Comparison of ENCODE assay signal across 9 cellular contexts in genomic region chr13:108915095-108915633, GRCh38.
A peak's percentile ranks its signal among the peaks of the same experiment; 100 is the strongest.
DNase-seq lines count a peak whose midpoint lies in the region; ATAC-seq, FAIRE-seq and TF ChIP-seq lines count a peak whose summit lies in the region.
"Had no signal": no experiment of that assay in that cellular context is flagged by ENCODE, and none has a peak within 500 bp of the region (broad histone marks: within the 10 kb centered on the region; RNA-seq: fewer than 3 reads in every experiment).

No MANE protein-coding gene starts in this region.

- CTCF ChIA-PET in IMR-90 (lab: Yijun Ruan, JAX) = interaction anchor here (0.5 to 1.9 kb wide), 9 partner anchors 9 to 1156 kb away, joined by 3 to 9 read pairs (median 4); no protein-coding TSS in a partner anchor

- peaks cover 8% of the 10 kb centered on the region for H3K27me3 Mint-ChIP-seq in activated T-helper 1 cell treated with anti-CD3 and anti-CD28 coated beads, Interleukin-12 subunit alpha, Interleukin-12 subunit beta, Interleukin-2, Interleukin-4 antibody, amounts not matched to agents 30 ng/mL and 10 ng/mL and 1 ng/mL, durations not matched to agents 14 hours and 24 hours and 36 hours (ENCODE audit: insufficient read depth)
- H3K27me3 Mint-ChIP-seq in immature natural killer cell (ENCODE audit: low read depth in 3 of 3) = peaks cover 0 to 4% (median 2%) of the 10 kb centered on the region in 3 donors

- H2BK120ac ChIP-seq in IMR-90 (ENCODE audit: low read depth, low read length) = peak overlapping the region; percentile 48; the same call in 1 of the 2 replicates

- peak; percentile 91 for FAIRE-seq in A204.1 (lab: Jason Lieb, UNC)

- no peak overlapping the region for H4K5ac ChIP-seq in IMR-90 (ENCODE audit: low read depth, low read length)

- no peak overlapping the region for H3K14ac ChIP-seq in IMR-90 (replicated peaks; ENCODE audit: low read depth, low read length)

- TF ChIP-seq RAD21 in IMR-90 (IDR thresholded peaks at IDR 0.05; ENCODE audit: low read length) = peak; percentile 66

- H4K20me1 ChIP-seq in IMR-90 (ENCODE audit: insufficient read depth, low read length) = no peaks in the 10 kb centered on the region

- H3K27ac ChIP-seq in IMR-90 (ENCODE audit: insufficient read depth, low read length) (no peak overlapping the region; the same call in 1 of the 2 replicates), suprapubic skin (peak overlapping the region; percentile 67)
- H3K27ac ChIP-seq: parathyroid adenoma had no signal

- H3K56ac ChIP-seq in IMR-90 (ENCODE audit: extremely low read depth, insufficient read depth, low read length) = no peak overlapping the region; the same call in 1 of the 2 replicates

- WGBS in IMR-90 (ENCODE audit: extremely low coverage in 2 of 2, insufficient read length in 1 of 2), 2 experiments = no CpG with 5 or more reads among the region's 7 CpGs
- WGBS in suprapubic skin = 30% methylated on average over 7 of the region's 7 CpGs

- peaks cover 11% of the 10 kb centered on the region for H3K27me3 ChIP-seq in IMR-90 (ENCODE audit: control insufficient read depth, insufficient read depth, low read length)
- H3K27me3 ChIP-seq in suprapubic skin = no peaks in the 10 kb centered on the region

- H3K79me1 ChIP-seq in IMR-90 (ENCODE audit: low read depth in 1 of 2, low read length in 2 of 2) = no peaks in the 10 kb centered on the region

- no peak overlapping the region for H3K4ac ChIP-seq in IMR-90 (ENCODE audit: low read depth, low read length)

- intact Hi-C loops in IMR-90 (cut with micrococcal nuclease) = loop anchor here (5.0 kb wide), 2 partner anchors 872 to 1192 kb away; partner anchors contain the start of gene IRS2
- intact Hi-C loops in activated T-helper 1 cell treated with anti-CD3 and anti-CD28 coated beads, Interleukin-12 subunit alpha, Interleukin-12 subunit beta, Interleukin-2, Interleukin-4 antibody, amounts not matched to agents 30 ng/mL and 10 ng/mL and 1 ng/mL, durations not matched to agents 14 hours and 24 hours and 36 hours (cut with micrococcal nuclease) = loop anchor here (1.0 to 10.0 kb wide), 8 partner anchors 18 to 1800 kb away; partner anchors contain the start of genes ABHD13, ING1, IRS2 and TNFSF13B

- no TSS peak for BruUV-seq in IMR-90 (replicated peaks; lab: Mats Ljungman, UMichigan)

- no peak overlapping the region for H2AK5ac ChIP-seq in IMR-90 (ENCODE audit: low read depth, low read length)

- H3K36me3 ChIP-seq in IMR-90 (ENCODE audit: control insufficient read depth, insufficient read depth, low read length) = no peaks in the 10 kb centered on the region
- H3K36me3 ChIP-seq in suprapubic skin = no peaks in the 10 kb centered on the region

- TF ChIP-seq POLR2A in IMR-90 (IDR thresholded peaks at IDR 0.05; ENCODE audit: low read depth, low read length) (no peak), suprapubic skin (IDR thresholded peaks at IDR 0.05) (no peak)

- ATAC-seq in IMR-90 (ENCODE audit: low read depth) (peak; percentile 64), HG03520 (IDR thresholded peaks at IDR 0.05; ENCODE audit: unreplicated experiment) (no peak)

- peak overlapping the region; percentile 67 for H3K4me2 ChIP-seq in IMR-90 (ENCODE audit: low read depth, low read length)

- peak overlapping the region; percentile 97 for H3K27ac Mint-ChIP-seq in activated T-helper 1 cell treated with anti-CD3 and anti-CD28 coated beads, Interleukin-12 subunit alpha, Interleukin-12 subunit beta, Interleukin-2, Interleukin-4 antibody, amounts not matched to agents 30 ng/mL and 10 ng/mL and 1 ng/mL, durations not matched to agents 14 hours and 24 hours and 36 hours
- no peak overlapping the region for H3K27ac Mint-ChIP-seq in immature natural killer cell

- no peak overlapping the region for H3K9ac ChIP-seq in IMR-90 (ENCODE audit: low read depth, low read length)
- H3K9ac ChIP-seq: parathyroid adenoma had no signal

- no peak overlapping the region for H2AK9ac ChIP-seq in IMR-90 (replicated peaks; ENCODE audit: low read depth, low read length, poor library complexity)

- dilution Hi-C loops in IMR-90 (cut with HindIII; ENCODE audit: low sequenced_read_pairs, unreplicated experiment) = no loop called here

- peaks cover 27% of the 10 kb centered on the region for H3K4me1 Mint-ChIP-seq in activated T-helper 1 cell treated with anti-CD3 and anti-CD28 coated beads, Interleukin-12 subunit alpha, Interleukin-12 subunit beta, Interleukin-2, Interleukin-4 antibody, amounts not matched to agents 30 ng/mL and 10 ng/mL and 1 ng/mL, durations not matched to agents 14 hours and 24 hours and 36 hours (ENCODE audit: low read depth)
- peaks cover 14 to 18% of the 10 kb centered on the region in 2 donors for H3K4me1 Mint-ChIP-seq in immature natural killer cell

- no peak overlapping the region for H2BK15ac ChIP-seq in IMR-90 (ENCODE audit: low read depth, low read length)

- no peak overlapping the region for H2AFZ ChIP-seq in IMR-90 (replicated peaks; ENCODE audit: low read length, poor library complexity)
- H2AFZ ChIP-seq: parathyroid adenoma had no signal

- no peaks in the 10 kb centered on the region for H3K36me3 Mint-ChIP-seq in activated T-helper 1 cell treated with anti-CD3 and anti-CD28 coated beads, Interleukin-12 subunit alpha, Interleukin-12 subunit beta, Interleukin-2, Interleukin-4 antibody, amounts not matched to agents 30 ng/mL and 10 ng/mL and 1 ng/mL, durations not matched to agents 14 hours and 24 hours and 36 hours (ENCODE audit: low read depth)
- no peaks in the 10 kb centered on the region for H3K36me3 Mint-ChIP-seq in immature natural killer cell

- H3K4me1 ChIP-seq in IMR-90 (ENCODE audit: control insufficient read depth, insufficient read depth, low read length) (peaks cover 13% of the 10 kb centered on the region), suprapubic skin (peaks cover 24% of the 10 kb centered on the region)
- H3K4me1 ChIP-seq: parathyroid adenoma had no signal

- H3K4me3 Mint-ChIP-seq in activated T-helper 1 cell treated with anti-CD3 and anti-CD28 coated beads, Interleukin-12 subunit alpha, Interleukin-12 subunit beta, Interleukin-2, Interleukin-4 antibody, amounts not matched to agents 30 ng/mL and 10 ng/mL and 1 ng/mL, durations not matched to agents 14 hours and 24 hours and 36 hours = peak overlapping the region; percentile 80
- peak overlapping the region; percentile 3 to 78 (median 61) for H3K4me3 Mint-ChIP-seq in immature natural killer cell

- no peak overlapping the region for H4K91ac ChIP-seq in IMR-90 (ENCODE audit: insufficient read depth, low read depth, low read length)

- H3K18ac ChIP-seq in IMR-90 (ENCODE audit: low read depth, low read length) = 0 out of 2 replicates have a peak overlapping the region, but pooled peaks have one; percentile 44

- no peak for TF ChIP-seq EP300 in suprapubic skin (IDR thresholded peaks at IDR 0.05)

- no peak overlapping the region for H4K8ac ChIP-seq in IMR-90 (ENCODE audit: low read depth in 2 of 2, low read length in 2 of 2)

- DNase-seq in GM03348 (ENCODE audit: low spot score) (peak; percentile 44), IMR-90 (peak; percentile 50), immature natural killer cell (no peak), suprapubic skin (ENCODE audit: low spot score in 2 of 2) (no peak)
- no peak for DNase-seq in activated T-helper 1 cell treated with anti-CD3 and anti-CD28 coated beads, Interleukin-12 subunit alpha, Interleukin-12 subunit beta, Interleukin-2, Interleukin-4 antibody, amounts not matched to agents 30 ng/mL and 10 ng/mL and 1 ng/mL, durations not matched to agents 14 hours and 24 hours and 36 hours (ENCODE audit: low spot score)
- no peak for DNase-seq in NK-92 treated with Interleukin-12 subunit alpha and Interleukin-12 subunit beta, amount 100 ng/mL, for 24 hours (lab: John Stamatoyannopoulos, UW)

- H2BK20ac ChIP-seq in IMR-90 (ENCODE audit: low read depth, low read length) = no peak overlapping the region

- H3K9me1 ChIP-seq in IMR-90 (ENCODE audit: insufficient read depth, low read length) = peaks cover 10% of the 10 kb centered on the region; the same call in 1 of the 2 replicates

- TF ChIP-seq CTCF in IMR-90 (conservative IDR thresholded peaks at IDR 0.05; ENCODE audit: low read depth, low read length) = peak; percentile 70
- peak in 1 of 2 donors; percentile 49 for TF ChIP-seq CTCF in suprapubic skin (IDR thresholded peaks at IDR 0.05)

- in situ Hi-C loops in IMR-90 (cut with MboI; ENCODE audit: low sequenced_read_pairs) = no loop called here

- H3K4me3 ChIP-seq in IMR-90 (ENCODE audit: insufficient read depth, low read depth, low read length) (no peak overlapping the region), suprapubic skin (peak overlapping the region; percentile 15)

- peak overlapping the region; percentile 53 for H2BK5ac ChIP-seq in IMR-90 (ENCODE audit: low read depth, low read length, poor library complexity, severe bottlenecking)

- POLR2A ChIA-PET in IMR-90 (lab: Charles Lee; ENCODE audit: unreplicated experiment) = no interaction called here

- no peaks in the 10 kb centered on the region for H3K9me3 ChIP-seq in IMR-90 (ENCODE audit: control insufficient read depth, insufficient read depth, low read length)
- no peaks in the 10 kb centered on the region for H3K9me3 ChIP-seq in suprapubic skin

- H3K9me3 Mint-ChIP-seq in activated T-helper 1 cell treated with anti-CD3 and anti-CD28 coated beads, Interleukin-12 subunit alpha, Interleukin-12 subunit beta, Interleukin-2, Interleukin-4 antibody, amounts not matched to agents 30 ng/mL and 10 ng/mL and 1 ng/mL, durations not matched to agents 14 hours and 24 hours and 36 hours = no peaks in the 10 kb centered on the region
- peaks cover 0 to under 1% (median 0%) of the 10 kb centered on the region in 6 donors for H3K9me3 Mint-ChIP-seq in immature natural killer cell

- H3K23ac ChIP-seq in IMR-90 (ENCODE audit: low read depth, low read length) = no peak overlapping the region

TF ChIP-seq in IMR-90, 13 proteins besides CTCF, POLR2A, EP300 and RAD21:
- TF ChIP-seq MXI1 (IDR thresholded peaks at IDR 0.05; ENCODE audit: borderline replicate concordance, low read depth, low read length) (no peak), FOS (IDR thresholded peaks at IDR 0.05; ENCODE audit: low read depth, low read length) (no peak), NFE2L2 (IDR thresholded peaks at IDR 0.05; ENCODE audit: low read depth, low read length) (no peak), SMC3 (IDR thresholded peaks at IDR 0.05; ENCODE audit: low read depth, low read length) (peak; percentile 57)

Comparison
In these comparisons a context has a peak if more than half of its experiments do, and no peak if none do; other contexts are left out.
1. DNase-seq: peak in GM03348 (single experiment) and IMR-90 (single experiment); none in activated T-helper 1 cell treated with anti-CD3 and anti-CD28 coated beads, Interleukin-12 subunit alpha, Interleukin-12 subunit beta, Interleukin-2, Interleukin-4 antibody, amounts not matched to agents 30 ng/mL and 10 ng/mL and 1 ng/mL, durations not matched to agents 14 hours and 24 hours and 36 hours (single experiment), immature natural killer cell (0 of 3), suprapubic skin (0 of 2) and NK-92 treated with Interleukin-12 subunit alpha and Interleukin-12 subunit beta, amount 100 ng/mL, for 24 hours (single experiment).